10 cellular contexts compared by ENCODE assay signal in the genomic region with DNA sequence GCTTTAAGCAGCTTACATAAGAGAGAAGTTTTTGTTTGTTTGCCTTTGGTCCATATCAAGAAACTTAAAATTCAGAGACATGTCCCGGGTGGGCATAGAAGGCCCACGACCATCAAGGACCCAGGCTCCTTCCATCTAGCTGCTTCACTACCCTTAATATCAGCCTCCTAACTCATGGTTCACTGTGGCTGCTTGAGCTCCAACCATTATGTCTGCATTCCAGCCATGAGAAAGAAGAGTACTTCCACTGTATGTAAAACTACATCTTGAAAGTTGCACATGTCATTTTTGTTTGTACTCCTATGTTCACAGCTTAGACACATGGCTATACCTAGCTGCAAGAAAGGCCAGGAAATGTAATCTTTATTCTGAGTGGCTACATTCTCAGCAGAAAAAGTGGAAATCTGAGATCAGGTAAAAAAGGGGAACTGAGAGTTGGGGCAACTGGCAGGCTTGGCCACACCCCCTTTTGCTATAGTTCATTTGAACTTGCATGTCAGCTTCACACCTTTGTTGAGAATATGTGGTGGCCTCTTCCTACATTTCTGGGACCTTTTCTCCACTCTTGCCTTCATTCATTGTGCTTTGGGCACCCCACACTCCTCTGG.
DNase-seq lines count a peak whose midpoint lies in the region; ATAC-seq and TF ChIP-seq lines count a peak whose summit lies in the region.
"Had no signal": no experiment of that assay in that cellular context is flagged by ENCODE, and none has a peak within 500 bp of the region (broad histone marks: within the 10 kb centered on the region; RNA-seq: fewer than 3 reads in every experiment).

No MANE protein-coding gene starts in this region.

- 93 to 95% methylated on average over 2 of the region's 2 CpGs for WGBS in upper lobe of left lung, 2 donors

- no peak overlapping the region for H3K4me3 Mint-ChIP-seq in activated CD8-positive, alpha-beta T cell treated with anti-CD3 and anti-CD28 coated beads for 36 hours

- H3K36me3 ChIP-seq in upper lobe of left lung (no peaks in the 10 kb centered on the region), H7 (replicated peaks; ENCODE audit: control insufficient read depth, insufficient read depth, low read length) (no peaks in the 10 kb centered on the region)

- peak; percentile 79 for DNase-seq in germinal center (ENCODE audit: low spot score)
- DNase-seq in COLO668 (lab: John Stamatoyannopoulos, UW; ENCODE audit: unreplicated experiment): no peak
- no peak for DNase-seq in activated CD8-positive, alpha-beta T cell treated with anti-CD3 and anti-CD28 coated beads for 36 hours
- DNase-seq in upper lobe of left lung: no peak
- no peak for DNase-seq in H7
- DNase-seq: aorta, NCI-H69 had no signal

- H3K27me3 Mint-ChIP-seq in activated CD8-positive, alpha-beta T cell treated with anti-CD3 and anti-CD28 coated beads for 36 hours: no peaks in the 10 kb centered on the region

- no peaks in the 10 kb centered on the region for H3K36me3 Mint-ChIP-seq in activated CD8-positive, alpha-beta T cell treated with anti-CD3 and anti-CD28 coated beads for 36 hours (ENCODE audit: low read depth)

- CTCF ChIA-PET in activated CD8-positive, alpha-beta T cell treated with anti-CD3 and anti-CD28 coated beads for 36 hours (lab: Charles Lee): interaction anchor here (2.1 kb wide), 1 partner anchor 72 kb away, joined by 4 read pairs; no protein-coding TSS in a partner anchor

- no peak for TF ChIP-seq EP300 in upper lobe of left lung (IDR thresholded peaks at IDR 0.05)

- H3K4me1 ChIP-seq in upper lobe of left lung: no peaks in the 10 kb centered on the region

- TF ChIP-seq CTCF in activated CD8-positive, alpha-beta T cell treated with anti-CD3 and anti-CD28 coated beads for 36 hours (IDR thresholded peaks at IDR 0.05): no peak
- TF ChIP-seq CTCF in upper lobe of left lung (IDR thresholded peaks at IDR 0.05): no peak

- H3K9me3 ChIP-seq in upper lobe of left lung: no peaks in the 10 kb centered on the region

- H3K9me3 Mint-ChIP-seq in activated CD8-positive, alpha-beta T cell treated with anti-CD3 and anti-CD28 coated beads for 36 hours: no peaks in the 10 kb centered on the region

- H3K4me1 Mint-ChIP-seq in activated CD8-positive, alpha-beta T cell treated with anti-CD3 and anti-CD28 coated beads for 36 hours (ENCODE audit: low read depth): no peaks in the 10 kb centered on the region

- H3K27me3 ChIP-seq in upper lobe of left lung (no peaks in the 10 kb centered on the region), H7 (ENCODE audit: control insufficient read depth, insufficient read depth, low read length) (no peaks in the 10 kb centered on the region)

- no peak for TF ChIP-seq POLR2A in upper lobe of left lung (IDR thresholded peaks at IDR 0.05)

- no peak overlapping the region for H3K27ac Mint-ChIP-seq in activated CD8-positive, alpha-beta T cell treated with anti-CD3 and anti-CD28 coated beads for 36 hours

- H3K27ac ChIP-seq in upper lobe of left lung: no peak overlapping the region

- POLR2A ChIA-PET in activated CD8-positive, alpha-beta T cell treated with anti-CD3 and anti-CD28 coated beads for 36 hours (lab: Charles Lee): no interaction called here

- intact Hi-C loops in activated CD8-positive, alpha-beta T cell treated with anti-CD3 and anti-CD28 coated beads for 36 hours (cut with micrococcal nuclease): no loop called here

- H3K4me3 ChIP-seq in upper lobe of left lung (no peak overlapping the region), H7 (ENCODE audit: insufficient read depth, low read depth, low read length) (no peak overlapping the region)

- ATAC-seq in GM18868 (IDR thresholded peaks at IDR 0.05; ENCODE audit: unreplicated experiment): peak; percentile 87
- ATAC-seq in GM21723 (IDR thresholded peaks at IDR 0.05; ENCODE audit: unreplicated experiment): peak; percentile 94
- ATAC-seq in HG03457 (IDR thresholded peaks at IDR 0.05; ENCODE audit: unreplicated experiment): peak; percentile 71
- ATAC-seq in activated CD8-positive, alpha-beta T cell treated with anti-CD3 and anti-CD28 coated beads for 36 hours: no peak
- ATAC-seq in upper lobe of left lung (ENCODE audit: low FRiP score in 2 of 2): no peak

Comparison
In these comparisons a context has a peak if more than half of its experiments do, and no peak if none do; other contexts are left out.
1. ATAC-seq: peak in GM18868 (single experiment), GM21723 (single experiment) and HG03457 (single experiment); none in activated CD8-positive, alpha-beta T cell treated with anti-CD3 and anti-CD28 coated beads for 36 hours (single experiment) and upper lobe of left lung (0 of 2).